Comparison of ENCODE assay signal across 1 cellular context in genomic region chr6:87901613-87902012, GRCh38.
TF ChIP-seq lines count a peak whose summit lies in the region.

No MANE protein-coding gene starts in this region.

TF ChIP-seq in HepG2, 621 proteins besides CTCF, POLR2A, EP300 and RAD21 (continued from another document):
- TF ChIP-seq MXD3 (CRISPR knock-in tag; IDR thresholded peaks at IDR 0.05) (no peak), PATZ1 (CRISPR knock-in tag; IDR thresholded peaks at IDR 0.05) (peak; percentile 57; the same call in 1 of the 2 replicates), HMG20B (CRISPR knock-in tag; conservative IDR thresholded peaks at IDR 0.05) (no peak), ARID3A (IDR thresholded peaks at IDR 0.05; ENCODE audit: low read depth, low read length) (no peak), FLYWCH1 (CRISPR knock-in tag; IDR thresholded peaks at IDR 0.05) (no peak), NAIF1 (CRISPR knock-in tag; IDR thresholded peaks at IDR 0.05; ENCODE audit: borderline replicate concordance) (no peak), MAFK (conservative IDR thresholded peaks at IDR 0.05 in 1 of 2, IDR thresholded peaks at IDR 0.05 in 1 of 2; ENCODE audit: low read length in 2 of 2) (0 out of 4 replicates have a peak, but pooled peaks of 1 of the 2 experiments have one; percentile 3), TFAP4 (IDR thresholded peaks at IDR 0.05; ENCODE audit: borderline replicate concordance, low read depth) (peak; percentile 57; the same call in 1 of the 2 replicates), KAT7 (CRISPR knock-in tag; IDR thresholded peaks at IDR 0.05; ENCODE audit: borderline replicate concordance) (no peak), JDP2 (CRISPR knock-in tag; IDR thresholded peaks at IDR 0.05; ENCODE audit: borderline replicate concordance) (no peak)
